8 cellular contexts compared by ENCODE assay signal in the genomic region with DNA sequence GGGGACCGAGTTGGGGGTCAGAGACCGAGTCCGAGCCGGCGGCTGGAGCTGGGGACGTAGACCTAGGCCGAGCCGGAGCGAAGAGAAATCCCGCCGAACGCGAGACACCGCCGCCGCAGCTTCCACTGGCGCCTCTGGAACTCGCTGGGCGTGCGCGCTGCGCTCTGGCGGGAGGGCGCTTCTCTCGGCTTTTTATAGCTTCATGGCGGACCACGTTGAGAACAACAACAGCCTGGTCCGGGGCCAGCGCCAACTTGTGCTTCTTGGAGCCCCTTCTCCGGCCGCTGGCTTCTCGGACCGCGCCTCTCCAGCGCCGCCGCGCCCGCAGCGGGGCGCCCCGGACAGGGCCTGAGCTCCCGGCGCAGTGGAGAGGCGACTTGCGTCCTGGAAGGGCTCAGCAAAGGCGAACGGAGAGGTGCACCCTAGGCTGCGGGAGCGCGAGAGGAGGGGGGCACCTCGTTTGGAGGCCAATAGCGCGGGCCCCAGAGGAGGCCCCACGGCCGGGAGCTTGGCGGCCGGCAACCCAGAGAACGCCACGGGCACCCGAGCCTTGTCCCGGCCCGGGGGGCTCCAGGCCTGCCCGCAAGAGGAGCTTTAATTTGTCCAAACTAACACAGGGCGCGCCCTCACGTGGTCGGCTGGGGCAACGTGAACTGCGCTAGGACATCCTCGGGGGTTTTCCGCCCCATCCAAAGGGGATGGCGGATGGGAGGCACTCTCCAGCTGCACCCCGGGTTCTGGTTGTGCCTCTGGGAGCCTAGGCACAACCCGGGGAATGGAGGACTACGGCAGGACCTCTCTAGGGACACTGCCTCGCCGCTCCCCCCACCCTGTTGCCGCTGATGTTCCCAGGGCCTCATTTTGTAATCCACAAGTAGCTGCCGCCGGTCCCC. TPM values are rescaled to one million over a fixed set of nuclear protein-coding genes. Genes with fewer than 3 reads are reported as not detected.
DNase-seq lines count a peak whose midpoint lies in the region; ATAC-seq and TF ChIP-seq lines count a peak whose summit lies in the region.

No MANE protein-coding gene starts in this region.

- H3K27me3 ChIP-seq in WERI-Rb-1 (ENCODE audit: insufficient read depth, low read depth, severe bottlenecking) (no peaks in the 10 kb centered on the region), breast epithelium (no peaks in the 10 kb centered on the region), spleen (replicated peaks in 1 of 7) (peaks cover 0 to 15% (median 0%) of the 10 kb centered on the region in 7 donors)

- 0 to 1% (median 0%) methylated on average over 13 to 81 of the region's 81 CpGs for WGBS in spleen, 5 donors

- H3K36me3 Mint-ChIP-seq in immature natural killer cell: no peaks in the 10 kb centered on the region

- peaks cover 30 to 35% of the 10 kb centered on the region in 2 donors for H3K4me1 Mint-ChIP-seq in immature natural killer cell

- peak; percentile 55 for TF ChIP-seq CTCF in HFF-Myc (IDR thresholded peaks at IDR 0.05; ENCODE audit: low read depth, low read length, missing control alignments)
- TF ChIP-seq CTCF in WERI-Rb-1 (IDR thresholded peaks at IDR 0.05; ENCODE audit: low read depth, low read length): peak; percentile 68
- TF ChIP-seq CTCF in breast epithelium (IDR thresholded peaks at IDR 0.05): peak; percentile 15 to 37 (median 29)
- TF ChIP-seq CTCF in spleen (IDR thresholded peaks at IDR 0.05 in 8 of 11, conservative IDR thresholded peaks at IDR 0.05 in 3 of 11): peak in 8 of 11 experiments; percentile 6 to 61 (median 48)

- H3K27me3 Mint-ChIP-seq in immature natural killer cell (ENCODE audit: low read depth in 3 of 3): peaks cover 2 to 10% (median 3%) of the 10 kb centered on the region in 3 donors

- TF ChIP-seq POLR2A in breast epithelium (IDR thresholded peaks at IDR 0.05) (peak; percentile 97), spleen (IDR thresholded peaks at IDR 0.05) (peak; percentile 94 to 98 (median 95))

- H3K36me3 ChIP-seq in WERI-Rb-1: peaks cover 14% of the 10 kb centered on the region
- no peaks in the 10 kb centered on the region for H3K36me3 ChIP-seq in breast epithelium
- H3K36me3 ChIP-seq in spleen: peaks cover 0 to 4% (median 0%) of the 10 kb centered on the region in 6 donors

- H3K9me3 Mint-ChIP-seq in immature natural killer cell: no peaks in the 10 kb centered on the region

- H3K27ac ChIP-seq in WERI-Rb-1 (peak overlapping the region; percentile 84), breast epithelium (peak overlapping the region; percentile 93 to 97), spleen (peak overlapping the region; percentile 76 to 92 (median 85))

- ATAC-seq in HG03135 (IDR thresholded peaks at IDR 0.05; ENCODE audit: unreplicated experiment): no peak

- intact Hi-C loops in breast epithelium (cut with DNase I; ENCODE audit: low total_unique reads): no loop called here
- intact Hi-C loops in spleen (cut with DNase I; ENCODE audit: low total_unique reads): no loop called here

- H3K4me1 ChIP-seq in breast epithelium (peaks cover 8 to 15% of the 10 kb centered on the region in 2 donors), spleen (peaks cover 10 to 55% (median 37%) of the 10 kb centered on the region in 6 donors)

- peak overlapping the region; percentile 89 for H3K4me3 ChIP-seq in HFF-Myc (replicated peaks; ENCODE audit: low read depth, low read length)
- peak overlapping the region; percentile 72 for H3K4me3 ChIP-seq in WERI-Rb-1 (ENCODE audit: low read depth, low read length)
- peak overlapping the region; percentile 81 to 94 (median 82) for H3K4me3 ChIP-seq in breast epithelium
- H3K4me3 ChIP-seq in spleen: peak overlapping the region; percentile 61 to 97 (median 86)

- DNase-seq in ELF-1 (ENCODE audit: low read depth, low spot score) (peak; percentile 87), HFF-Myc (ENCODE audit: extremely low read depth, low read depth) (peak; percentile 53), NCI-H2107 (lab: John Stamatoyannopoulos, UW) (peak; percentile 88), WERI-Rb-1 (peak; percentile 90), breast epithelium (ENCODE audit: low spot score in 2 of 2) (peak; percentile 85 to 90), immature natural killer cell (peak; percentile 63 to 79 (median 66)), spleen (peak; percentile 95)

- H3K4me3 Mint-ChIP-seq in immature natural killer cell: peak overlapping the region; percentile 78 to 92 (median 80)

- H3K27ac Mint-ChIP-seq in immature natural killer cell: peak overlapping the region in 3 of 6 donors; percentile 21 to 71 (median 66)

- no peaks in the 10 kb centered on the region for H3K9me3 ChIP-seq in WERI-Rb-1 (ENCODE audit: severe bottlenecking)
- H3K9me3 ChIP-seq in breast epithelium: no peaks in the 10 kb centered on the region
- H3K9me3 ChIP-seq in spleen: no peaks in the 10 kb centered on the region

RNA-seq across cellular contexts. Expression of a gene that starts 37.7 kb away (rescaled TPM):
- total RNA-seq in breast epithelium (10 to 100 TPM; 32.3 to 40.5 (median 32.8) TPM), spleen (10 to 100 TPM; 24.0 to 31.9 (median 30.7) TPM)
- polyA plus RNA-seq in immature natural killer cell (100 to 1,000 TPM in 1 of 3 donors, 10 to 100 TPM in 2; 58.6 to 111 (median 78.1) TPM), spleen (10 to 100 TPM; 16.1 to 60.7 (median 18.8) TPM)
